Comparison of ENCODE assay signal across 26 cellular contexts in genomic region chr4:53805291-53805690, GRCh38.
"Had no signal": no experiment of that assay in that cellular context is flagged by ENCODE, and none has a peak within 500 bp of the region (broad histone marks: within the 10 kb centered on the region; RNA-seq: fewer than 3 reads in every experiment).

No MANE protein-coding gene starts in this region.

- H3K36me3 Mint-ChIP-seq: activated naive CD4-positive, alpha-beta T cell treated with anti-CD3 and anti-CD28 coated beads, Interleukin-2, amount 10 ng/mL, durations not matched to agents 7 days and 5 days; activated naive CD4-positive, alpha-beta T cell treated with anti-CD3 and anti-CD28 coated beads, Interleukin-2, amount 50 U/mL, for 72 hours; activated naive CD8-positive, alpha-beta T cell treated with anti-CD3 and anti-CD28 coated beads, Interleukin-2, amount 10 ng/mL, durations not matched to agents 7 days and 5 days; brain had no signal

- H3K4me3 ChIP-seq: ascending aorta, breast epithelium, coronary artery, esophagus muscularis mucosa, gastroesophageal sphincter had no signal

- H3K9me3 ChIP-seq: ascending aorta, breast epithelium, esophagus muscularis mucosa, gastroesophageal sphincter had no signal

- H3K4me1 ChIP-seq: ascending aorta, breast epithelium, esophagus muscularis mucosa had no signal

- H3K4me1 Mint-ChIP-seq: activated CD4-positive, alpha-beta memory T cell treated with anti-CD3 and anti-CD28 coated beads, Interleukin-2, amount 10 ng/mL, durations not matched to agents 7 days and 5 days; activated CD4-positive, alpha-beta T cell treated with anti-CD3 and anti-CD28 coated beads for 36 hours; activated CD4-positive, alpha-beta T cell treated with anti-CD3 and anti-CD28 coated beads, Interleukin-2, amount 10 ng/mL, durations not matched to agents 7 days and 5 days; activated naive CD4-positive, alpha-beta T cell treated with anti-CD3 and anti-CD28 coated beads, Interleukin-2, amount 10 ng/mL, durations not matched to agents 7 days and 5 days; activated naive CD8-positive, alpha-beta T cell treated with anti-CD3 and anti-CD28 coated beads, Interleukin-2, amount 10 ng/mL, durations not matched to agents 7 days and 5 days; brain; central memory CD8-positive, alpha-beta T cell; T-helper 17 cell had no signal

- H3K27ac Mint-ChIP-seq: activated CD4-positive, alpha-beta memory T cell treated with anti-CD3 and anti-CD28 coated beads, Interleukin-2, amount 10 ng/mL, durations not matched to agents 7 days and 5 days; activated CD4-positive, alpha-beta T cell treated with anti-CD3 and anti-CD28 coated beads for 36 hours; activated CD4-positive, alpha-beta T cell treated with anti-CD3 and anti-CD28 coated beads, Interleukin-2, amount 10 ng/mL, durations not matched to agents 7 days and 5 days; activated naive CD4-positive, alpha-beta T cell treated with anti-CD3 and anti-CD28 coated beads, Interleukin-2, amount 10 ng/mL, durations not matched to agents 7 days and 5 days; activated naive CD4-positive, alpha-beta T cell treated with anti-CD3 and anti-CD28 coated beads, Interleukin-2, amount 50 U/mL, for 72 hours; activated naive CD8-positive, alpha-beta T cell treated with anti-CD3 and anti-CD28 coated beads, Interleukin-2, amount 10 ng/mL, durations not matched to agents 7 days and 5 days; activated T-cell treated with anti-CD3 and anti-CD28 coated beads, Interleukin-2, amount 50 U/mL, for 24 hours; activated T-cell treated with anti-CD3 and anti-CD28 coated beads, Interleukin-2, amount 50 U/mL, for 72 hours; brain; dendritic cell treated with granulocyte-macrophage colony-stimulating factor and Interleukin-4, amounts not matched to agents 40 ng/mL and 50 ng/mL, for 4 days; effector memory CD8-positive, alpha-beta T cell; T-helper 17 cell; T-helper 2 cell treated with Interferon-gamma antibody and Interleukin-4, amounts not matched to agents 5 μg/mL and 100 μg/mL, for 36 hours had no signal

- ATAC-seq: activated CD4-positive, alpha-beta T cell treated with anti-CD3 and anti-CD28 coated beads for 36 hours; activated T-cell treated with anti-CD3 and anti-CD28 coated beads, Interleukin-2, amount 50 U/mL, for 72 hours; effector memory CD8-positive, alpha-beta T cell; gastroesophageal sphincter; T-helper 17 cell had no signal

- H3K4me3 Mint-ChIP-seq: activated CD4-positive, alpha-beta memory T cell treated with anti-CD3 and anti-CD28 coated beads, Interleukin-2, amount 10 ng/mL, durations not matched to agents 7 days and 5 days; activated CD4-positive, alpha-beta T cell treated with anti-CD3 and anti-CD28 coated beads for 36 hours; activated CD4-positive, alpha-beta T cell treated with anti-CD3 and anti-CD28 coated beads, Interleukin-2, amount 10 ng/mL, durations not matched to agents 7 days and 5 days; activated naive CD4-positive, alpha-beta T cell treated with anti-CD3 and anti-CD28 coated beads, Interleukin-2, amount 10 ng/mL, durations not matched to agents 7 days and 5 days; activated naive CD8-positive, alpha-beta T cell treated with anti-CD3 and anti-CD28 coated beads, Interleukin-2, amount 10 ng/mL, durations not matched to agents 7 days and 5 days; activated T-cell treated with anti-CD3 and anti-CD28 coated beads, Interleukin-2, amount 50 U/mL, for 24 hours; activated T-cell treated with anti-CD3 and anti-CD28 coated beads, Interleukin-2, amount 50 U/mL, for 72 hours; brain; central memory CD8-positive, alpha-beta T cell; dendritic cell treated with granulocyte-macrophage colony-stimulating factor and Interleukin-4, amounts not matched to agents 40 ng/mL and 50 ng/mL, for 4 days; effector memory CD8-positive, alpha-beta T cell; T-helper 17 cell; T-helper 2 cell treated with Interferon-gamma antibody and Interleukin-4, amounts not matched to agents 5 μg/mL and 100 μg/mL, for 36 hours had no signal

- H3K27me3 ChIP-seq: ascending aorta, breast epithelium, esophagus muscularis mucosa, gastroesophageal sphincter had no signal

- H3K9me3 Mint-ChIP-seq: activated CD4-positive, alpha-beta memory T cell treated with anti-CD3 and anti-CD28 coated beads, Interleukin-2, amount 10 ng/mL, durations not matched to agents 7 days and 5 days; activated CD4-positive, alpha-beta T cell treated with anti-CD3 and anti-CD28 coated beads, Interleukin-2, amount 10 ng/mL, durations not matched to agents 7 days and 5 days; activated naive CD4-positive, alpha-beta T cell treated with anti-CD3 and anti-CD28 coated beads, Interleukin-2, amount 10 ng/mL, durations not matched to agents 7 days and 5 days; activated naive CD4-positive, alpha-beta T cell treated with anti-CD3 and anti-CD28 coated beads, Interleukin-2, amount 50 U/mL, for 72 hours; activated naive CD8-positive, alpha-beta T cell treated with anti-CD3 and anti-CD28 coated beads, Interleukin-2, amount 10 ng/mL, durations not matched to agents 7 days and 5 days; activated T-cell treated with anti-CD3 and anti-CD28 coated beads, Interleukin-2, amount 50 U/mL, for 24 hours; activated T-cell treated with anti-CD3 and anti-CD28 coated beads, Interleukin-2, amount 50 U/mL, for 72 hours; brain; central memory CD8-positive, alpha-beta T cell; dendritic cell treated with granulocyte-macrophage colony-stimulating factor and Interleukin-4, amounts not matched to agents 40 ng/mL and 50 ng/mL, for 4 days; effector memory CD8-positive, alpha-beta T cell; T-helper 2 cell treated with Interferon-gamma antibody and Interleukin-4, amounts not matched to agents 5 μg/mL and 100 μg/mL, for 36 hours had no signal

- DNase-seq: activated CD4-positive, alpha-beta T cell treated with anti-CD3 and anti-CD28 coated beads, Interleukin-2, amount 50 U/mL, for 4 hours; activated CD4-positive, CD25-positive, alpha-beta regulatory T cell; activated CD4-positive, CD25-positive, alpha-beta regulatory T cell treated with anti-CD3 and anti-CD28 coated beads, Interleukin-2, amount 50 U/mL, for 72 hours; activated gamma-delta T cell; activated naive CD4-positive, alpha-beta T cell; activated T-cell treated with anti-CD3 and anti-CD28 coated beads for 4 hours; activated T-cell treated with anti-CD3 and anti-CD28 coated beads, Interleukin-2, amount 50 U/mL, for 24 hours; effector CD4-positive, alpha-beta T cell; effector memory CD8-positive, alpha-beta T cell; T-helper 17 cell had no signal

- H3K27ac ChIP-seq: ascending aorta, breast epithelium, coronary artery, esophagus muscularis mucosa, gastroesophageal sphincter had no signal

- H3K36me3 ChIP-seq: ascending aorta, breast epithelium, esophagus muscularis mucosa, gastroesophageal sphincter had no signal
